In the genomic region with DNA sequence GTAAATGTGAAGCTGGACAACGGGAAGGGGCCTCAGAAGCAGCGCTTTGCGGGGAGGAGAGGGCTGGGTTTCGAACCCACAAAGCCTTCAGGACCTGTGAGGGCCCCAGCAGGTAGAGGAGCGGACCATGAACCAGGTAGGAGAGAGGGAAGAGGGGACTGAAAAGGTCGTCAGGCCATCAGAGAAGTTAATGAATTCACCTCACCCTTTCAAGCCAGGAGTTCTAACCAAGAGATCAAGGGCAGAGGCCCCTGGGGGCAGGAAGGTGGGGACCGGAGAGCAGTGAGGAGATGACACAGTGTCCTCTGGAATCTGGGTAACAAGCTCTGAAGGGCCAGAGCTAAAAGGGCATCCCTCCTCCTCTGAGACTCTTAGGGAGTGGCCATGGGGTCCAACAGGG, we compare ENCODE assay signal across 1 cellular context.
A peak's percentile ranks its signal among the peaks of the same experiment; 100 is the strongest.
TF ChIP-seq lines count a peak whose summit lies in the region.

No MANE protein-coding gene starts in this region.

TF ChIP-seq in HepG2, 621 proteins besides CTCF, POLR2A, EP300 and RAD21 (continued from another document and continues in another):
- TF ChIP-seq, protein P1, sequence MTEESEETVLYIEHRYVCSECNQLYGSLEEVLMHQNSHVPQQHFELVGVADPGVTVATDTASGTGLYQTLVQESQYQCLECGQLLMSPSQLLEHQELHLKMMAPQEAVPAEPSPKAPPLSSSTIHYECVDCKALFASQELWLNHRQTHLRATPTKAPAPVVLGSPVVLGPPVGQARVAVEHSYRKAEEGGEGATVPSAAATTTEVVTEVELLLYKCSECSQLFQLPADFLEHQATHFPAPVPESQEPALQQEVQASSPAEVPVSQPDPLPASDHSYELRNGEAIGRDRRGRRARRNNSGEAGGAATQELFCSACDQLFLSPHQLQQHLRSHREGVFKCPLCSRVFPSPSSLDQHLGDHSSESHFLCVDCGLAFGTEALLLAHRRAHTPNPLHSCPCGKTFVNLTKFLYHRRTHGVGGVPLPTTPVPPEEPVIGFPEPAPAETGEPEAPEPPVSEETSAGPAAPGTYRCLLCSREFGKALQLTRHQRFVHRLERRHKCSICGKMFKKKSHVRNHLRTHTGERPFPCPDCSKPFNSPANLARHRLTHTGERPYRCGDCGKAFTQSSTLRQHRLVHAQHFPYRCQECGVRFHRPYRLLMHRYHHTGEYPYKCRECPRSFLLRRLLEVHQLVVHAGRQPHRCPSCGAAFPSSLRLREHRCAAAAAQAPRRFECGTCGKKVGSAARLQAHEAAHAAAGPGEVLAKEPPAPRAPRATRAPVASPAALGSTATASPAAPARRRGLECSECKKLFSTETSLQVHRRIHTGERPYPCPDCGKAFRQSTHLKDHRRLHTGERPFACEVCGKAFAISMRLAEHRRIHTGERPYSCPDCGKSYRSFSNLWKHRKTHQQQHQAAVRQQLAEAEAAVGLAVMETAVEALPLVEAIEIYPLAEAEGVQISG (CRISPR knock-in tag; IDR thresholded peaks at IDR 0.05) = peak; percentile 26; the same call in 1 of the 2 replicates
- TF ChIP-seq TBX2 (CRISPR knock-in tag; IDR thresholded peaks at IDR 0.05; ENCODE audit: borderline replicate concordance) = peak; percentile 37; the same call in 1 of the 2 replicates
- no peak; the same call in 1 of the 2 replicates for TF ChIP-seq TCF7L2 (IDR thresholded peaks at IDR 0.05; ENCODE audit: low read depth, low read length)
- no peak for TF ChIP-seq ZNF598 (CRISPR knock-in tag; IDR thresholded peaks at IDR 0.05; ENCODE audit: borderline replicate concordance)
- TF ChIP-seq, protein P2, sequence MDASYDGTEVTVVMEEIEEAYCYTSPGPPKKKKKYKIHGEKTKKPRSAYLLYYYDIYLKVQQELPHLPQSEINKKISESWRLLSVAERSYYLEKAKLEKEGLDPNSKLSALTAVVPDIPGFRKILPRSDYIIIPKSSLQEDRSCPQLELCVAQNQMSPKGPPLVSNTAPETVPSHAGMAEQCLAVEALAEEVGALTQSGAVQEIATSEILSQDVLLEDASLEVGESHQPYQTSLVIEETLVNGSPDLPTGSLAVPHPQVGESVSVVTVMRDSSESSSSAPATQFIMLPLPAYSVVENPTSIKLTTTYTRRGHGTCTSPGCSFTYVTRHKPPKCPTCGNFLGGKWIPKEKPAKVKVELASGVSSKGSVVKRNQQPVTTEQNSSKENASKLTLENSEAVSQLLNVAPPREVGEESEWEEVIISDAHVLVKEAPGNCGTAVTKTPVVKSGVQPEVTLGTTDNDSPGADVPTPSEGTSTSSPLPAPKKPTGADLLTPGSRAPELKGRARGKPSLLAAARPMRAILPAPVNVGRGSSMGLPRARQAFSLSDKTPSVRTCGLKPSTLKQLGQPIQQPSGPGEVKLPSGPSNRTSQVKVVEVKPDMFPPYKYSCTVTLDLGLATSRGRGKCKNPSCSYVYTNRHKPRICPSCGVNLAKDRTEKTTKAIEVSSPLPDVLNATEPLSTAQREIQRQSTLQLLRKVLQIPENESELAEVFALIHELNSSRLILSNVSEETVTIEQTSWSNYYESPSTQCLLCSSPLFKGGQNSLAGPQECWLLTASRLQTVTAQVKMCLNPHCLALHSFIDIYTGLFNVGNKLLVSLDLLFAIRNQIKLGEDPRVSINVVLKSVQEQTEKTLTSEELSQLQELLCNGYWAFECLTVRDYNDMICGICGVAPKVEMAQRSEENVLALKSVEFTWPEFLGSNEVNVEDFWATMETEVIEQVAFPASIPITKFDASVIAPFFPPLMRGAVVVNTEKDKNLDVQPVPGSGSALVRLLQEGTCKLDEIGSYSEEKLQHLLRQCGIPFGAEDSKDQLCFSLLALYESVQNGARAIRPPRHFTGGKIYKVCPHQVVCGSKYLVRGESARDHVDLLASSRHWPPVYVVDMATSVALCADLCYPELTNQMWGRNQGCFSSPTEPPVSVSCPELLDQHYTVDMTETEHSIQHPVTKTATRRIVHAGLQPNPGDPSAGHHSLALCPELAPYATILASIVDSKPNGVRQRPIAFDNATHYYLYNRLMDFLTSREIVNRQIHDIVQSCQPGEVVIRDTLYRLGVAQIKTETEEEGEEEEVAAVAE (CRISPR knock-in tag; IDR thresholded peaks at IDR 0.05; ENCODE audit: borderline replicate concordance) = no peak
- no peak for TF ChIP-seq SOX13 (IDR thresholded peaks at IDR 0.05)
- TF ChIP-seq SOX13 (CRISPR knock-in tag; conservative IDR thresholded peaks at IDR 0.05 in 1 of 2, IDR thresholded peaks at IDR 0.05 in 1 of 2) = peak in 1 of 2 experiments; percentile 49; a peak in 2 of 4 replicates
- no peak for TF ChIP-seq ZNF138 (CRISPR knock-in tag; IDR thresholded peaks at IDR 0.05; ENCODE audit: low read depth)
- TF ChIP-seq, protein P3, sequence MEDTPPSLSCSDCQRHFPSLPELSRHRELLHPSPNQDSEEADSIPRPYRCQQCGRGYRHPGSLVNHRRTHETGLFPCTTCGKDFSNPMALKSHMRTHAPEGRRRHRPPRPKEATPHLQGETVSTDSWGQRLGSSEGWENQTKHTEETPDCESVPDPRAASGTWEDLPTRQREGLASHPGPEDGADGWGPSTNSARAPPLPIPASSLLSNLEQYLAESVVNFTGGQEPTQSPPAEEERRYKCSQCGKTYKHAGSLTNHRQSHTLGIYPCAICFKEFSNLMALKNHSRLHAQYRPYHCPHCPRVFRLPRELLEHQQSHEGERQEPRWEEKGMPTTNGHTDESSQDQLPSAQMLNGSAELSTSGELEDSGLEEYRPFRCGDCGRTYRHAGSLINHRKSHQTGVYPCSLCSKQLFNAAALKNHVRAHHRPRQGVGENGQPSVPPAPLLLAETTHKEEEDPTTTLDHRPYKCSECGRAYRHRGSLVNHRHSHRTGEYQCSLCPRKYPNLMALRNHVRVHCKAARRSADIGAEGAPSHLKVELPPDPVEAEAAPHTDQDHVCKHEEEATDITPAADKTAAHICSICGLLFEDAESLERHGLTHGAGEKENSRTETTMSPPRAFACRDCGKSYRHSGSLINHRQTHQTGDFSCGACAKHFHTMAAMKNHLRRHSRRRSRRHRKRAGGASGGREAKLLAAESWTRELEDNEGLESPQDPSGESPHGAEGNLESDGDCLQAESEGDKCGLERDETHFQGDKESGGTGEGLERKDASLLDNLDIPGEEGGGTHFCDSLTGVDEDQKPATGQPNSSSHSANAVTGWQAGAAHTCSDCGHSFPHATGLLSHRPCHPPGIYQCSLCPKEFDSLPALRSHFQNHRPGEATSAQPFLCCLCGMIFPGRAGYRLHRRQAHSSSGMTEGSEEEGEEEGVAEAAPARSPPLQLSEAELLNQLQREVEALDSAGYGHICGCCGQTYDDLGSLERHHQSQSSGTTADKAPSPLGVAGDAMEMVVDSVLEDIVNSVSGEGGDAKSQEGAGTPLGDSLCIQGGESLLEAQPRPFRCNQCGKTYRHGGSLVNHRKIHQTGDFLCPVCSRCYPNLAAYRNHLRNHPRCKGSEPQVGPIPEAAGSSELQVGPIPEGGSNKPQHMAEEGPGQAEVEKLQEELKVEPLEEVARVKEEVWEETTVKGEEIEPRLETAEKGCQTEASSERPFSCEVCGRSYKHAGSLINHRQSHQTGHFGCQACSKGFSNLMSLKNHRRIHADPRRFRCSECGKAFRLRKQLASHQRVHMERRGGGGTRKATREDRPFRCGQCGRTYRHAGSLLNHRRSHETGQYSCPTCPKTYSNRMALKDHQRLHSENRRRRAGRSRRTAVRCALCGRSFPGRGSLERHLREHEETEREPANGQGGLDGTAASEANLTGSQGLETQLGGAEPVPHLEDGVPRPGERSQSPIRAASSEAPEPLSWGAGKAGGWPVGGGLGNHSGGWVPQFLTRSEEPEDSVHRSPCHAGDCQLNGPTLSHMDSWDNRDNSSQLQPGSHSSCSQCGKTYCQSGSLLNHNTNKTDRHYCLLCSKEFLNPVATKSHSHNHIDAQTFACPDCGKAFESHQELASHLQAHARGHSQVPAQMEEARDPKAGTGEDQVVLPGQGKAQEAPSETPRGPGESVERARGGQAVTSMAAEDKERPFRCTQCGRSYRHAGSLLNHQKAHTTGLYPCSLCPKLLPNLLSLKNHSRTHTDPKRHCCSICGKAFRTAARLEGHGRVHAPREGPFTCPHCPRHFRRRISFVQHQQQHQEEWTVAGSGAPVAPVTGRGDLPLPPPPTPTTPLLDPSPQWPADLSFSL (CRISPR knock-in tag; IDR thresholded peaks at IDR 0.05) = no peak
- TF ChIP-seq, protein P4, sequence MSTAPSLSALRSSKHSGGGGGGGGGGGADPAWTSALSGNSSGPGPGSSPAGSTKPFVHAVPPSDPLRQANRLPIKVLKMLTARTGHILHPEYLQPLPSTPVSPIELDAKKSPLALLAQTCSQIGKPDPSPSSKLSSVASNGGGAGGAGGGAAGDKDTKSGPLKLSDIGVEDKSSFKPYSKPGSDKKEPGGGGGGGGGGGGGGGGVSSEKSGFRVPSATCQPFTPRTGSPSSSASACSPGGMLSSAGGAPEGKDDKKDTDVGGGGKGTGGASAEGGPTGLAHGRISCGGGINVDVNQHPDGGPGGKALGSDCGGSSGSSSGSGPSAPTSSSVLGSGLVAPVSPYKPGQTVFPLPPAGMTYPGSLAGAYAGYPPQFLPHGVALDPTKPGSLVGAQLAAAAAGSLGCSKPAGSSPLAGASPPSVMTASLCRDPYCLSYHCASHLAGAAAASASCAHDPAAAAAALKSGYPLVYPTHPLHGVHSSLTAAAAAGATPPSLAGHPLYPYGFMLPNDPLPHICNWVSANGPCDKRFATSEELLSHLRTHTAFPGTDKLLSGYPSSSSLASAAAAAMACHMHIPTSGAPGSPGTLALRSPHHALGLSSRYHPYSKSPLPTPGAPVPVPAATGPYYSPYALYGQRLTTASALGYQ (CRISPR knock-in tag; IDR thresholded peaks at IDR 0.05) = 0 out of 2 replicates have a peak, but pooled peaks have one; percentile 60
- no peak for TF ChIP-seq NFRKB (IDR thresholded peaks at IDR 0.05)
- TF ChIP-seq, protein P5, sequence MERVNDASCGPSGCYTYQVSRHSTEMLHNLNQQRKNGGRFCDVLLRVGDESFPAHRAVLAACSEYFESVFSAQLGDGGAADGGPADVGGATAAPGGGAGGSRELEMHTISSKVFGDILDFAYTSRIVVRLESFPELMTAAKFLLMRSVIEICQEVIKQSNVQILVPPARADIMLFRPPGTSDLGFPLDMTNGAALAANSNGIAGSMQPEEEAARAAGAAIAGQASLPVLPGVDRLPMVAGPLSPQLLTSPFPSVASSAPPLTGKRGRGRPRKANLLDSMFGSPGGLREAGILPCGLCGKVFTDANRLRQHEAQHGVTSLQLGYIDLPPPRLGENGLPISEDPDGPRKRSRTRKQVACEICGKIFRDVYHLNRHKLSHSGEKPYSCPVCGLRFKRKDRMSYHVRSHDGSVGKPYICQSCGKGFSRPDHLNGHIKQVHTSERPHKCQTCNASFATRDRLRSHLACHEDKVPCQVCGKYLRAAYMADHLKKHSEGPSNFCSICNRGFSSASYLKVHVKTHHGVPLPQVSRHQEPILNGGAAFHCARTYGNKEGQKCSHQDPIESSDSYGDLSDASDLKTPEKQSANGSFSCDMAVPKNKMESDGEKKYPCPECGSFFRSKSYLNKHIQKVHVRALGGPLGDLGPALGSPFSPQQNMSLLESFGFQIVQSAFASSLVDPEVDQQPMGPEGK (CRISPR knock-in tag; IDR thresholded peaks at IDR 0.05) = peak; percentile 79
- TF ChIP-seq KLF15 (CRISPR knock-in tag; IDR thresholded peaks at IDR 0.05; ENCODE audit: borderline replicate concordance) = no peak
- TF ChIP-seq, protein P6, sequence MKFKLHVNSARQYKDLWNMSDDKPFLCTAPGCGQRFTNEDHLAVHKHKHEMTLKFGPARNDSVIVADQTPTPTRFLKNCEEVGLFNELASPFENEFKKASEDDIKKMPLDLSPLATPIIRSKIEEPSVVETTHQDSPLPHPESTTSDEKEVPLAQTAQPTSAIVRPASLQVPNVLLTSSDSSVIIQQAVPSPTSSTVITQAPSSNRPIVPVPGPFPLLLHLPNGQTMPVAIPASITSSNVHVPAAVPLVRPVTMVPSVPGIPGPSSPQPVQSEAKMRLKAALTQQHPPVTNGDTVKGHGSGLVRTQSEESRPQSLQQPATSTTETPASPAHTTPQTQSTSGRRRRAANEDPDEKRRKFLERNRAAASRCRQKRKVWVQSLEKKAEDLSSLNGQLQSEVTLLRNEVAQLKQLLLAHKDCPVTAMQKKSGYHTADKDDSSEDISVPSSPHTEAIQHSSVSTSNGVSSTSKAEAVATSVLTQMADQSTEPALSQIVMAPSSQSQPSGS (CRISPR knock-in tag; IDR thresholded peaks at IDR 0.05) = peak; percentile 71
- no peak for TF ChIP-seq ZNF251 (CRISPR knock-in tag; IDR thresholded peaks at IDR 0.05)
- peak; percentile 84 for TF ChIP-seq TCF7 (IDR thresholded peaks at IDR 0.05; ENCODE audit: low read depth)
- TF ChIP-seq, protein P7, sequence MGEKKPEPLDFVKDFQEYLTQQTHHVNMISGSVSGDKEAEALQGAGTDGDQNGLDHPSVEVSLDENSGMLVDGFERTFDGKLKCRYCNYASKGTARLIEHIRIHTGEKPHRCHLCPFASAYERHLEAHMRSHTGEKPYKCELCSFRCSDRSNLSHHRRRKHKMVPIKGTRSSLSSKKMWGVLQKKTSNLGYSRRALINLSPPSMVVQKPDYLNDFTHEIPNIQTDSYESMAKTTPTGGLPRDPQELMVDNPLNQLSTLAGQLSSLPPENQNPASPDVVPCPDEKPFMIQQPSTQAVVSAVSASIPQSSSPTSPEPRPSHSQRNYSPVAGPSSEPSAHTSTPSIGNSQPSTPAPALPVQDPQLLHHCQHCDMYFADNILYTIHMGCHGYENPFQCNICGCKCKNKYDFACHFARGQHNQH (CRISPR knock-in tag; IDR thresholded peaks at IDR 0.05) = 0 out of 2 replicates have a peak, but pooled peaks have one; percentile 54
- TF ChIP-seq NCOA2 (CRISPR knock-in tag; IDR thresholded peaks at IDR 0.05) = peak; percentile 83
- TF ChIP-seq HDAC1 (CRISPR knock-in tag; IDR thresholded peaks at IDR 0.05) = peak; percentile 62; the same call in 1 of the 2 replicates
- TF ChIP-seq, protein P8, sequence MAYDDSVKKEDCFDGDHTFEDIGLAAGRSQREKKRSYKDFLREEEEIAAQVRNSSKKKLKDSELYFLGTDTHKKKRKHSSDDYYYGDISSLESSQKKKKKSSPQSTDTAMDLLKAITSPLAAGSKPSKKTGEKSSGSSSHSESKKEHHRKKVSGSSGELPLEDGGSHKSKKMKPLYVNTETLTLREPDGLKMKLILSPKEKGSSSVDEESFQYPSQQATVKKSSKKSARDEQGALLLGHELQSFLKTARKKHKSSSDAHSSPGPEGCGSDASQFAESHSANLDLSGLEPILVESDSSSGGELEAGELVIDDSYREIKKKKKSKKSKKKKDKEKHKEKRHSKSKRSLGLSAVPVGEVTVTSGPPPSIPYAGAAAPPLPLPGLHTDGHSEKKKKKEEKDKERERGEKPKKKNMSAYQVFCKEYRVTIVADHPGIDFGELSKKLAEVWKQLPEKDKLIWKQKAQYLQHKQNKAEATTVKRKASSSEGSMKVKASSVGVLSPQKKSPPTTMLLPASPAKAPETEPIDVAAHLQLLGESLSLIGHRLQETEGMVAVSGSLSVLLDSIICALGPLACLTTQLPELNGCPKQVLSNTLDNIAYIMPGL (CRISPR knock-in tag; IDR thresholded peaks at IDR 0.05; ENCODE audit: borderline replicate concordance in 1 of 2, low read depth in 1 of 2) = no peak
- peak; percentile 76 for TF ChIP-seq NCOR1 (IDR thresholded peaks at IDR 0.05; ENCODE audit: borderline replicate concordance, low read length)
- TF ChIP-seq ZFX (CRISPR knock-in tag; IDR thresholded peaks at IDR 0.05; ENCODE audit: low read depth) = peak; percentile 49; the same call in 1 of the 2 replicates
- no peak for TF ChIP-seq FOSL1 (CRISPR knock-in tag; IDR thresholded peaks at IDR 0.05; ENCODE audit: borderline replicate concordance)
